Comparison of ENCODE assay signal across 8 cellular contexts in genomic region chr2:100818003-100818605, GRCh38. TPM values are rescaled to one million over a fixed set of nuclear protein-coding genes. Genes with fewer than 3 reads are reported as not detected.
DNase-seq lines count a peak whose midpoint lies in the region; ATAC-seq, FAIRE-seq and TF ChIP-seq lines count a peak whose summit lies in the region.

No MANE protein-coding gene starts in this region.

- dilution Hi-C loops in endothelial cell of umbilical vein (cut with MboI; ENCODE audit: extremely low pct_ligation_motif_present, low sequenced_read_pairs): no loop called here

- POLR2A ChIA-PET in endothelial cell of umbilical vein (lab: Charles Lee): no interaction called here

- DNase-seq in Right ventricle myocardium inferior (ENCODE audit: missing footprints) (no peak), cardiac septum (ENCODE audit: low spot score) (no peak), endothelial cell of umbilical vein (ENCODE audit: low read depth, low spot score) (peak; percentile 65), NCI-H1417 treated with DMSO at 0.1 percent for 48 hours (lab: John Stamatoyannopoulos, UW) (no peak), NCI-H146 (lab: John Stamatoyannopoulos, UW) (no peak), NCI-H1436 (lab: John Stamatoyannopoulos, UW) (no peak)

- no peak for TF ChIP-seq POLR2A in endothelial cell of umbilical vein (IDR thresholded peaks at IDR 0.05; ENCODE audit: low read depth, low read length)

- H3K27ac ChIP-seq in endothelial cell of umbilical vein (ENCODE audit: insufficient read depth, low read depth, low read length): peak overlapping the region; percentile 85

- intact Hi-C loops in Right ventricle myocardium inferior (cut with DNase I) (loop anchor here (2.0 kb wide), 1 partner anchor 87 kb away; no protein-coding TSS in a partner anchor), cardiac septum (cut with DNase I) (loop anchor here (2.0 to 10.0 kb wide), 6 partner anchors 37 to 337 kb away; partner anchors contain the start of gene TBC1D8), endothelial cell of umbilical vein (cut with micrococcal nuclease) (loop anchor here (1.0 to 2.0 kb wide), 5 partner anchors 51 to 207 kb away; no protein-coding TSS in a partner anchor)

- H3K9me1 ChIP-seq in endothelial cell of umbilical vein (replicated peaks; ENCODE audit: control insufficient read depth, extremely low read depth, insufficient read depth, low read length): no peaks in the 10 kb centered on the region

- peak overlapping the region; percentile 93 for H3K9ac ChIP-seq in endothelial cell of umbilical vein (replicated peaks; ENCODE audit: extremely low read depth, insufficient read depth, low read length)
- peak overlapping the region; percentile 81 for H3K9ac ChIP-seq in mucosa of stomach (ENCODE audit: low read length)

- no peak for FAIRE-seq in endothelial cell of umbilical vein (lab: Jason Lieb, UNC)

- H3K36me3 ChIP-seq in endothelial cell of umbilical vein (ENCODE audit: control insufficient read depth in 2 of 2, extremely low read depth in 1 of 2, insufficient read depth in 2 of 2, low read length in 2 of 2) (no peaks in the 10 kb centered on the region), mucosa of stomach (ENCODE audit: control insufficient read depth, insufficient read depth, low read length) (no peaks in the 10 kb centered on the region)

- no peaks in the 10 kb centered on the region for H4K20me1 ChIP-seq in endothelial cell of umbilical vein (replicated peaks; ENCODE audit: control insufficient read depth, extremely low read depth, insufficient read depth, low read length)

- H3K27me3 ChIP-seq in endothelial cell of umbilical vein (ENCODE audit: control insufficient read depth in 2 of 2, insufficient read depth in 2 of 2, low read length in 2 of 2): no peaks in the 10 kb centered on the region
- no peaks in the 10 kb centered on the region for H3K27me3 ChIP-seq in mucosa of stomach (ENCODE audit: control insufficient read depth, insufficient read depth, low read length)

- peaks cover 23% of the 10 kb centered on the region for H3K79me2 ChIP-seq in endothelial cell of umbilical vein (ENCODE audit: control insufficient read depth, insufficient read depth, low read length)

- TF ChIP-seq CTCF in endothelial cell of umbilical vein (IDR thresholded peaks at IDR 0.05; ENCODE audit: extremely low read depth in 1 of 2, insufficient read depth in 1 of 2, low read depth in 1 of 2, low read length in 2 of 2): no peak

- H3K4me3 ChIP-seq in endothelial cell of umbilical vein (replicated peaks in 1 of 3; ENCODE audit: insufficient read depth in 1 of 3, low read depth in 1 of 3, low read length in 3 of 3): peak overlapping the region; percentile 61 to 87 (median 63)
- H3K4me3 ChIP-seq in mucosa of stomach (ENCODE audit: low read length): peak overlapping the region; percentile 52

- peaks cover 52% of the 10 kb centered on the region for H3K4me1 ChIP-seq in endothelial cell of umbilical vein (ENCODE audit: control insufficient read depth, extremely low read depth, insufficient read depth, low read length)
- peaks cover 53% of the 10 kb centered on the region for H3K4me1 ChIP-seq in mucosa of stomach (ENCODE audit: control insufficient read depth, insufficient read depth, low read length)

- H3K9me3 ChIP-seq in endothelial cell of umbilical vein (replicated peaks; ENCODE audit: control insufficient read depth, insufficient read depth, low read length) (no peaks in the 10 kb centered on the region), mucosa of stomach (ENCODE audit: control insufficient read depth, low read length) (no peaks in the 10 kb centered on the region)

- peak overlapping the region; percentile 80 for H3K4me2 ChIP-seq in endothelial cell of umbilical vein (ENCODE audit: insufficient read depth, low read length)

- TSS peak; percentile 35 for BruUV-seq in endothelial cell of umbilical vein (replicated peaks; lab: Mats Ljungman, UMichigan)

- CTCF ChIA-PET in endothelial cell of umbilical vein (lab: Charles Lee): interaction anchor here (0.7 to 2.4 kb wide), 10 partner anchors 37 to 208 kb away, joined by 3 to 9 read pairs (median 6); no protein-coding TSS in a partner anchor

- H2AFZ ChIP-seq in endothelial cell of umbilical vein (ENCODE audit: low read depth, low read length): peak overlapping the region; percentile 89

- peak; percentile 1 for ATAC-seq in Right ventricle myocardium inferior
- ATAC-seq in GM21786 (IDR thresholded peaks at IDR 0.05; ENCODE audit: unreplicated experiment): no peak

TF ChIP-seq in endothelial cell of umbilical vein, 7 proteins besides CTCF, POLR2A, EP300 and RAD21:
- TF ChIP-seq POLR2AphosphoS5 (IDR thresholded peaks at IDR 0.05; ENCODE audit: insufficient read depth, low read depth, low read length) (no peak), FOS (IDR thresholded peaks at IDR 0.05; ENCODE audit: borderline replicate concordance, insufficient read depth, low read length) (no peak), GATA2 (IDR thresholded peaks at IDR 0.05; ENCODE audit: insufficient read depth, insufficient read length, low read depth, low read length) (no peak), MYC (IDR thresholded peaks at IDR 0.05; ENCODE audit: low read depth, low read length) (no peak), JUN (IDR thresholded peaks at IDR 0.05; ENCODE audit: borderline replicate concordance, insufficient read depth, insufficient read length, low read depth) (no peak), MAX (IDR thresholded peaks at IDR 0.05; ENCODE audit: insufficient read depth, insufficient read length) (no peak), EZH2 (IDR thresholded peaks at IDR 0.05; ENCODE audit: borderline replicate concordance, low read depth, low read length, severe bottlenecking) (no peak)

RNA-seq across cellular contexts. Expression of gene NPAS2, which starts 1.8 kb away (rescaled TPM):
- total RNA-seq in Right ventricle myocardium inferior (38.0 TPM), cardiac septum (54.0 TPM), endothelial cell of umbilical vein (34.4 and 53.9 TPM in 2 replicates)
- 29.0 and 34.7 TPM in 2 replicates for polyA plus RNA-seq in endothelial cell of umbilical vein
- 16.6 and 22.8 TPM in 2 replicates for polyA plus RNA-seq in endothelial cell of umbilical vein (2011; cell fraction: cytosol; rRNA removed)
- polyA plus RNA-seq in endothelial cell of umbilical vein (2011; cell fraction: nucleus; rRNA removed): 63.1 and 70.0 TPM in 2 replicates
- polyA plus RNA-seq in endothelial cell of umbilical vein (2012): 41.1 and 51.9 TPM in 2 replicates
- 38.6 and 40.9 TPM in 2 replicates for polyA minus RNA-seq in endothelial cell of umbilical vein
- polyA minus RNA-seq in endothelial cell of umbilical vein (2011; cell fraction: cytosol; rRNA and poly(A)+ RNA removed): 3.3 TPM
- 46.1 and 69.1 TPM in 2 replicates for polyA minus RNA-seq in endothelial cell of umbilical vein (2011; cell fraction: nucleus; rRNA and poly(A)+ RNA removed)
